6 cellular contexts compared by ENCODE assay signal in genomic region chr1:74237035-74237434, GRCh38. TPM values are rescaled to one million over a fixed set of nuclear protein-coding genes. Genes with fewer than 3 reads are reported as not detected.
"Had no signal": no experiment of that assay in that cellular context is flagged by ENCODE, and none has a peak within 500 bp of the region (broad histone marks: within the 10 kb centered on the region; RNA-seq: fewer than 3 reads in every experiment).

No MANE protein-coding gene starts in this region.

- DNase-seq: H9, HCEC 1CT had no signal

- H3K9me3 Mint-ChIP-seq: GM23338, H9 had no signal

- H3K27ac ChIP-seq: HL-60 had no signal

- H3K4me1 Mint-ChIP-seq: GM23338, H9, IgD-negative memory B cell had no signal

- H3K36me3 Mint-ChIP-seq: IgD-negative memory B cell had no signal

- H3K4me3 ChIP-seq: GM23338 had no signal

- H3K27me3 Mint-ChIP-seq: IgD-negative memory B cell had no signal

- H3K4me3 Mint-ChIP-seq: GM23338, H9, IgD-negative memory B cell had no signal

- H3K27ac Mint-ChIP-seq: GM23338, H9, IgD-negative memory B cell had no signal

- ATAC-seq: GM23338, HepG2 had no signal

RNA-seq across cellular contexts. Expression of gene TNNI3K, which starts 1.8 kb away (rescaled TPM):
- total RNA-seq: GM23338, H9, HepG2 had no signal
- polyA plus RNA-seq: GM23338, IgD-negative memory B cell had no signal
